13 cellular contexts compared by ENCODE assay signal in the genomic region with DNA sequence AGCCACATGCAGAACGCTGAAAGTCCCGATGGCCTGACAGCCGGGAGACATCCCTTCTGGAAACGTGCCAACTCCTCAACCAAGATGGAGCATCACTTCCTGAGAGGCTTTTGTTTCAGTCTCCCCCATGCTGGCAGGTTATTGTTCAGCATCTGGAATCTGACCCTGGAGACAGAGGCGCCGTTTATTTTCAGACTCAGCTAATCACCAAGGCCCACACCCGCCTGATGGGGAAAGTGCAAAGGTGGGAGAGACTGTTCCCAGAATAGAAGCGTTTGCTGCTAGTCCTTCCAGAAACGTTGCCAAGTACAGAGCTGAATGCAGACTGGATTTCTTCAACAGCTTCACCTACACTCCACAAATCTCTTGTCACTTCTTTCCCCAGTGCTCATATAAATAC. TPM values are rescaled to one million over a fixed set of nuclear protein-coding genes. Genes with fewer than 3 reads are reported as not detected.
A peak's percentile ranks its signal among the peaks of the same experiment; 100 is the strongest.
DNase-seq lines count a peak whose midpoint lies in the region; ATAC-seq and TF ChIP-seq lines count a peak whose summit lies in the region.
"Had no signal": no experiment of that assay in that cellular context is flagged by ENCODE, and none has a peak within 500 bp of the region (broad histone marks: within the 10 kb centered on the region; RNA-seq: fewer than 3 reads in every experiment).

No MANE protein-coding gene starts in this region.

- H3K4me3 ChIP-seq in fibroblast of mammary gland (ENCODE audit: control insufficient read depth, low read depth, low read length): no peak overlapping the region
- no peak overlapping the region for H3K4me3 ChIP-seq in neural progenitor cell
- H3K4me3 ChIP-seq in WERI-Rb-1 (ENCODE audit: low read depth, low read length): no peak overlapping the region
- H3K4me3 ChIP-seq: SJCRH30, tibial artery had no signal

- no peak overlapping the region for H3K4me3 Mint-ChIP-seq in neural progenitor cell
- H3K4me3 Mint-ChIP-seq: activated CD4-positive, alpha-beta memory T cell treated with anti-CD3 and anti-CD28 coated beads, Interleukin-2, amount 10 ng/mL, durations not matched to agents 7 days and 5 days; CD8-positive, alpha-beta memory T cell had no signal

- no peak overlapping the region for H2AFZ ChIP-seq in neural progenitor cell (replicated peaks)

- no peak for TF ChIP-seq CTCF in fibroblast of mammary gland (conservative IDR thresholded peaks at IDR 0.05; ENCODE audit: control insufficient read depth, insufficient read depth, low read depth, low read length)
- TF ChIP-seq CTCF in neural progenitor cell (IDR thresholded peaks at IDR 0.05): no peak
- no peak for TF ChIP-seq CTCF in WERI-Rb-1 (IDR thresholded peaks at IDR 0.05; ENCODE audit: low read depth, low read length)

- DNase-seq in DMS153 treated with DMSO at 0.1 percent for 48 hours (lab: John Stamatoyannopoulos, UW; ENCODE audit: unreplicated experiment) (peak; percentile 52), NCI-H2227 treated with DMSO at 0.1 percent for 48 hours (lab: John Stamatoyannopoulos, UW) (peak; percentile 3), fibroblast of mammary gland (ENCODE audit: low read depth) (peak; percentile 90), neural progenitor cell (ENCODE audit: low spot score) (peak; percentile 52), WERI-Rb-1 (no peak)
- DNase-seq: activated CD4-positive, alpha-beta memory T cell treated with anti-CD3 and anti-CD28 coated beads, Interleukin-2, amount 10 ng/mL, durations not matched to agents 7 days and 5 days; aorta; CD8-positive, alpha-beta memory T cell; tibial artery had no signal

- H3K27me3 ChIP-seq in neural progenitor cell: no peaks in the 10 kb centered on the region
- H3K27me3 ChIP-seq in WERI-Rb-1 (ENCODE audit: insufficient read depth, low read depth, severe bottlenecking): no peaks in the 10 kb centered on the region
- H3K27me3 ChIP-seq: SJCRH30, tibial artery had no signal

- H3K36me3 ChIP-seq in neural progenitor cell (no peaks in the 10 kb centered on the region), WERI-Rb-1 (no peaks in the 10 kb centered on the region)
- H3K36me3 ChIP-seq: SJCRH30, tibial artery had no signal

- no peak for ATAC-seq in GM19035 (IDR thresholded peaks at IDR 0.05; ENCODE audit: unreplicated experiment)
- ATAC-seq in HG02970 (IDR thresholded peaks at IDR 0.05; ENCODE audit: low FRiP score, unreplicated experiment): no peak
- ATAC-seq in HG03520 (IDR thresholded peaks at IDR 0.05; ENCODE audit: unreplicated experiment): no peak

- H3K9me3 ChIP-seq in neural progenitor cell (ENCODE audit: low read depth): no peaks in the 10 kb centered on the region
- no peaks in the 10 kb centered on the region for H3K9me3 ChIP-seq in WERI-Rb-1 (ENCODE audit: severe bottlenecking)
- H3K9me3 ChIP-seq: SJCRH30, tibial artery had no signal

- no peak overlapping the region for H3K27ac ChIP-seq in neural progenitor cell
- no peak overlapping the region for H3K27ac ChIP-seq in WERI-Rb-1
- H3K27ac ChIP-seq: SJCRH30, tibial artery had no signal

- H3K27me3 Mint-ChIP-seq in neural progenitor cell (ENCODE audit: insufficient read depth, low read depth): peaks cover 14% of the 10 kb centered on the region

- H3K9me3 Mint-ChIP-seq in neural progenitor cell: no peaks in the 10 kb centered on the region
- H3K9me3 Mint-ChIP-seq: activated CD4-positive, alpha-beta memory T cell treated with anti-CD3 and anti-CD28 coated beads, Interleukin-2, amount 10 ng/mL, durations not matched to agents 7 days and 5 days had no signal

- H3K4me1 ChIP-seq in neural progenitor cell: peaks cover 23% of the 10 kb centered on the region
- H3K4me1 ChIP-seq: SJCRH30 had no signal

- H3K79me2 ChIP-seq in neural progenitor cell (ENCODE audit: low read depth): no peaks in the 10 kb centered on the region

- H3K36me3 Mint-ChIP-seq in neural progenitor cell: no peaks in the 10 kb centered on the region
- H3K36me3 Mint-ChIP-seq: CD8-positive, alpha-beta memory T cell had no signal

- peak overlapping the region; percentile 43 for H3K4me2 ChIP-seq in neural progenitor cell

- no peaks in the 10 kb centered on the region for H3F3A ChIP-seq in neural progenitor cell (ENCODE audit: low read depth)

- no peak overlapping the region for H3K9ac ChIP-seq in neural progenitor cell

- H4K20me1 ChIP-seq in neural progenitor cell (ENCODE audit: low read depth): no peaks in the 10 kb centered on the region

- peaks cover 36% of the 10 kb centered on the region for H3K4me1 Mint-ChIP-seq in neural progenitor cell

- H3K27ac Mint-ChIP-seq in neural progenitor cell: no peak overlapping the region
- H3K27ac Mint-ChIP-seq: activated CD4-positive, alpha-beta memory T cell treated with anti-CD3 and anti-CD28 coated beads, Interleukin-2, amount 10 ng/mL, durations not matched to agents 7 days and 5 days had no signal

RNA-seq across cellular contexts. Expression of a gene that starts 41.8 kb away (rescaled TPM):
- 21.6 and 29.4 TPM in 2 replicates for total RNA-seq in neural progenitor cell (ENCODE audit: low replicate concordance)
- total RNA-seq: activated CD4-positive, alpha-beta memory T cell treated with anti-CD3 and anti-CD28 coated beads, Interleukin-2, amount 10 ng/mL, durations not matched to agents 7 days and 5 days; SJCRH30 had no signal
